ENCODE assay signal across 9 cellular contexts in the genomic region with DNA sequence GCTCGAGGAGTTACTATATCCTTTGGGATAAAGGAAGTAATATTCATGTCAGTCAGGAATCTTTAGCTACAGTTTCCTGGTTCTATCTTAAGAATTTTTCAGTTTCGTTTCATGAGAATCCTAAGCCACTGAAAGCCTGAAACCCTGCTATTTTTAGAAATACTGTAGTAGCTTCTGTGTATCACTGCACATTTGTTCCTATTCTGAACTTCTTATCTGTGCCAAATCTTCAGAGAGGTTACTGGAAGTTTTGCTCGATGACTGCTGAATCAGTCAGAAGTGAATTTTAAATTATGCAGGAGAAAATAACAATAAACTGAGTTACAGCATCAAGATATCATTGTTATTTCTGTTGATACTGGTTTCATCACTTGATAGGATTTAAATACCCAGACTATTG.
DNase-seq lines count a peak whose midpoint lies in the region; ATAC-seq, FAIRE-seq and TF ChIP-seq lines count a peak whose summit lies in the region.
"Had no signal": no experiment of that assay in that cellular context is flagged by ENCODE, and none has a peak within 500 bp of the region (broad histone marks: within the 10 kb centered on the region; RNA-seq: fewer than 3 reads in every experiment).

No MANE protein-coding gene starts in this region.

- in situ Hi-C loops in brain microvascular endothelial cell (cut with HindIII; ENCODE audit: low pct_ligation_motif_present, low sequenced_read_pairs) = no loop called here

- peak; percentile 37 for FAIRE-seq in GM19239 (lab: Jason Lieb, UNC)

- H3K4me3 ChIP-seq in brain microvascular endothelial cell (ENCODE audit: low read depth, low read length) (peak overlapping the region; percentile 3), sigmoid colon (peak overlapping the region in 3 of 4 donors; percentile 2 to 23 (median 8))

- H3K36me3 ChIP-seq in brain microvascular endothelial cell (replicated peaks) (no peaks in the 10 kb centered on the region), sigmoid colon (no peaks in the 10 kb centered on the region)

- DNase-seq in GM19239 (ENCODE audit: insufficient read length, low spot score) (no peak), brain microvascular endothelial cell (peak; percentile 51), sigmoid colon (no peak), NCI-H1694 (lab: John Stamatoyannopoulos, UW) (no peak), 8988T (no peak), NCI-H1092 treated with DMSO at 0.1 percent for 48 hours (lab: John Stamatoyannopoulos, UW) (no peak)
- DNase-seq: activated effector memory CD4-positive, alpha-beta T cell treated with Interleukin-2 at 50 U/mL for 16 hours had no signal

- TF ChIP-seq POLR2A in sigmoid colon (IDR thresholded peaks at IDR 0.05) = no peak

- WGBS in sigmoid colon, 2 donors = 11 to 12% methylated on average over 3 of the region's 3 CpGs

- H3K27me3 ChIP-seq in brain microvascular endothelial cell (replicated peaks) = no peaks in the 10 kb centered on the region
- no peaks in the 10 kb centered on the region for H3K27me3 ChIP-seq in sigmoid colon

- H3K9me3 ChIP-seq in sigmoid colon = no peaks in the 10 kb centered on the region

- TF ChIP-seq CTCF in brain microvascular endothelial cell (IDR thresholded peaks at IDR 0.05; ENCODE audit: low read depth, low read length, missing control alignments) = no peak
- no peak for TF ChIP-seq CTCF in sigmoid colon (IDR thresholded peaks at IDR 0.05)

- ATAC-seq in HG03159 (IDR thresholded peaks at IDR 0.05; ENCODE audit: unreplicated experiment) (peak; percentile 60), HG03521 (IDR thresholded peaks at IDR 0.05; ENCODE audit: unreplicated experiment) (no peak)

- H3K27ac ChIP-seq in brain microvascular endothelial cell (peak overlapping the region; percentile 41), sigmoid colon (peak overlapping the region in 3 of 4 donors; percentile 12 to 63 (median 56))

- H3K4me1 ChIP-seq in sigmoid colon = peaks cover 0 to 40% (median 18%) of the 10 kb centered on the region in 4 donors

- no peak for TF ChIP-seq EP300 in sigmoid colon (IDR thresholded peaks at IDR 0.05)

- intact Hi-C loops in sigmoid colon (cut with DNase I) = no loop called here
